Comparison of ENCODE assay signal across 23 cellular contexts in the genomic region with DNA sequence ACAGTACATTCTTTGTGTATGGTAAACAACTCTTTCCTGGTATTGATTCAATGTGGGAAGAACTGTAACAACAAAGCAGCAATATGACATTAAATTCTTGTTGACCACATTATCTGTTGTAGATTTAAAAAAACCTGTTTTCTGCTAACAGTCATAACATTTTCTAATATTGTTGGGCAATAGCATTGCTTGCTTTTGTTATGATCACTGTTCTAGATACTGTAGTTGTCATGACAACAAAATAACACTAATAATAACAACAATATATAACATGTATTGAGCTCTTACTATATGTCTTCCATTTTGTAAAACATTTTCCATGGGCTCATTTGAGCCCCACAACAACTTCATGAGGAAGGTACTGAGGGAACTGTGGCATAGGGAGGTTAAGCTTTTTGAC. TPM values are rescaled to one million over a fixed set of nuclear protein-coding genes. Genes with fewer than 3 reads are reported as not detected.
DNase-seq lines count a peak whose midpoint lies in the region; ATAC-seq, FAIRE-seq and TF ChIP-seq lines count a peak whose summit lies in the region.
"Had no signal": no experiment of that assay in that cellular context is flagged by ENCODE, and none has a peak within 500 bp of the region (broad histone marks: within the 10 kb centered on the region; RNA-seq: fewer than 3 reads in every experiment).

No MANE protein-coding gene starts in this region.

- peak; percentile 11 for FAIRE-seq in K562 (lab: Jason Lieb, UNC)
- FAIRE-seq: GM19239 had no signal

- TF ChIP-seq RAD21 in K562 (CRISPR knock-in tag; conservative IDR thresholded peaks at IDR 0.05 in 1 of 2, IDR thresholded peaks at IDR 0.05 in 1 of 2): no peak

- TF ChIP-seq CTCF in K562 (IDR thresholded peaks at IDR 0.05 in 2 of 3, conservative IDR thresholded peaks at IDR 0.05 in 1 of 3; ENCODE audit: insufficient read depth in 2 of 3, low read depth in 1 of 3, low read length in 3 of 3) (no peak), fibroblast of villous mesenchyme (IDR thresholded peaks at IDR 0.05; ENCODE audit: insufficient read depth, low read depth, low read length) (no peak)

- H3K4me2 ChIP-seq in K562 (ENCODE audit: insufficient read depth, low read length): no peak overlapping the region
- H3K4me2 ChIP-seq: BLaER1 had no signal

- no peak for TF ChIP-seq EP300 in K562 (IDR thresholded peaks at IDR 0.05; ENCODE audit: low read length)

- intact Hi-C loops in K562 (cut with micrococcal nuclease) (no loop called here), head of caudate nucleus (cut with DNase I) (no loop called here)

- ATAC-seq in K562: no peak
- ATAC-seq in GM18520 (IDR thresholded peaks at IDR 0.05; ENCODE audit: unreplicated experiment): no peak
- ATAC-seq: PC-3 had no signal

- no peak for TF ChIP-seq POLR2A in K562 (conservative IDR thresholded peaks at IDR 0.05)

- H3K9me1 ChIP-seq in K562 (ENCODE audit: control insufficient read depth, insufficient read depth, low read length): no peaks in the 10 kb centered on the region

- peak; percentile 60 for DNase-seq in DMS53 (lab: John Stamatoyannopoulos, UW)
- DNase-seq in DMS53 treated with DMSO at 0.1 percent for 48 hours (lab: John Stamatoyannopoulos, UW; ENCODE audit: unreplicated experiment): no peak
- DNase-seq in K562 (ENCODE audit: extremely low read depth in 1 of 4, low spot score in 3 of 4): no peak
- DNase-seq in fibroblast of villous mesenchyme (ENCODE audit: low read depth): peak; percentile 41
- DNase-seq in DMS79 treated with DMSO at 0.1 percent for 48 hours (lab: John Stamatoyannopoulos, UW): no peak
- no peak for DNase-seq in head of caudate nucleus
- no peak for DNase-seq in activated naive CD4-positive, alpha-beta T cell treated with Interleukin-2 at 50 U/mL for 16 hours
- DNase-seq: CD8-positive, alpha-beta memory T cell; EL; KG1; NCI-H1048; NCI-H146; NCI-H2081 treated with DMSO at 0.1 percent for 48 hours; NCI-H510A treated with DMSO at 0.1 percent for 48 hours; NCI-H82; PC-3; SJCRH30 had no signal

- H3K36me3 ChIP-seq in K562 (ENCODE audit: control insufficient read depth, insufficient read depth, low read length): no peaks in the 10 kb centered on the region
- H3K36me3 ChIP-seq: BLaER1, HAP-1, SJCRH30 had no signal

- POLR2A ChIA-PET in K562 (lab: Yijun Ruan, JAX): no interaction called here

- H2AFZ ChIP-seq in K562 (ENCODE audit: low read depth, low read length): no peak overlapping the region

- no peaks in the 10 kb centered on the region for H4K20me1 ChIP-seq in K562 (replicated peaks; ENCODE audit: control insufficient read depth, insufficient read depth, low read length)
- H4K20me1 ChIP-seq: BLaER1 had no signal

- H3K9me3 ChIP-seq in K562 (replicated peaks; ENCODE audit: control insufficient read depth, insufficient read depth, low read depth, low read length): no peaks in the 10 kb centered on the region
- H3K9me3 ChIP-seq: HAP-1, SJCRH30 had no signal

- no peaks in the 10 kb centered on the region for H3K79me2 ChIP-seq in K562 (ENCODE audit: control insufficient read depth, insufficient read depth, low read length)

- CTCF ChIA-PET in K562 (lab: Yijun Ruan, JAX; ENCODE audit: low intra/inter-chr PET ratio): no interaction called here

- no peaks in the 10 kb centered on the region for H3K4me1 ChIP-seq in K562 (replicated peaks in 1 of 2; ENCODE audit: control insufficient read depth in 2 of 2, insufficient read depth in 2 of 2, low read length in 2 of 2)
- H3K4me1 ChIP-seq: BLaER1, HAP-1, SJCRH30 had no signal

- no peak overlapping the region for H3K27ac ChIP-seq in K562 (ENCODE audit: extremely low read depth, low read depth, low read length)
- H3K27ac ChIP-seq: 22Rv1, BLaER1, RWPE1, SJCRH30 had no signal

- no TSS peak for BruUV-seq in K562 (replicated peaks; lab: Mats Ljungman, UMichigan)

- H3K4me3 ChIP-seq in K562 (no peak overlapping the region), fibroblast of villous mesenchyme (ENCODE audit: low read depth, low read length) (no peak overlapping the region)
- H3K4me3 ChIP-seq: BLaER1, HAP-1, SJCRH30 had no signal

- in situ Hi-C loops in K562 (cut with MboI): no loop called here

- H3K27me3 ChIP-seq in K562 (ENCODE audit: control insufficient read depth in 2 of 2, insufficient read depth in 2 of 2, low read length in 2 of 2): no peaks in the 10 kb centered on the region
- H3K27me3 ChIP-seq: BLaER1 had no signal

- H3K9ac ChIP-seq in K562 (ENCODE audit: insufficient read depth in 1 of 2, low read depth in 2 of 2, low read length in 2 of 2): no peak overlapping the region
- H3K9ac ChIP-seq: BLaER1 had no signal

TF ChIP-seq in K562, 482 proteins besides CTCF, POLR2A, EP300 and RAD21:
- TF ChIP-seq, protein P1, sequence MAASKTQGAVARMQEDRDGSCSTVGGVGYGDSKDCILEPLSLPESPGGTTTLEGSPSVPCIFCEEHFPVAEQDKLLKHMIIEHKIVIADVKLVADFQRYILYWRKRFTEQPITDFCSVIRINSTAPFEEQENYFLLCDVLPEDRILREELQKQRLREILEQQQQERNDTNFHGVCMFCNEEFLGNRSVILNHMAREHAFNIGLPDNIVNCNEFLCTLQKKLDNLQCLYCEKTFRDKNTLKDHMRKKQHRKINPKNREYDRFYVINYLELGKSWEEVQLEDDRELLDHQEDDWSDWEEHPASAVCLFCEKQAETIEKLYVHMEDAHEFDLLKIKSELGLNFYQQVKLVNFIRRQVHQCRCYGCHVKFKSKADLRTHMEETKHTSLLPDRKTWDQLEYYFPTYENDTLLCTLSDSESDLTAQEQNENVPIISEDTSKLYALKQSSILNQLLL (CRISPR knock-in tag; IDR thresholded peaks at IDR 0.05; ENCODE audit: borderline replicate concordance): no peak
- TF ChIP-seq RFX1 (IDR thresholded peaks at IDR 0.05) (peak; percentile 77), DMBX1 (CRISPR knock-in tag; IDR thresholded peaks at IDR 0.05; ENCODE audit: borderline replicate concordance) (no peak), ESRRA (IDR thresholded peaks at IDR 0.05; ENCODE audit: borderline replicate concordance, low read depth) (no peak), BCOR (IDR thresholded peaks at IDR 0.05) (no peak)
- TF ChIP-seq, protein P2, sequence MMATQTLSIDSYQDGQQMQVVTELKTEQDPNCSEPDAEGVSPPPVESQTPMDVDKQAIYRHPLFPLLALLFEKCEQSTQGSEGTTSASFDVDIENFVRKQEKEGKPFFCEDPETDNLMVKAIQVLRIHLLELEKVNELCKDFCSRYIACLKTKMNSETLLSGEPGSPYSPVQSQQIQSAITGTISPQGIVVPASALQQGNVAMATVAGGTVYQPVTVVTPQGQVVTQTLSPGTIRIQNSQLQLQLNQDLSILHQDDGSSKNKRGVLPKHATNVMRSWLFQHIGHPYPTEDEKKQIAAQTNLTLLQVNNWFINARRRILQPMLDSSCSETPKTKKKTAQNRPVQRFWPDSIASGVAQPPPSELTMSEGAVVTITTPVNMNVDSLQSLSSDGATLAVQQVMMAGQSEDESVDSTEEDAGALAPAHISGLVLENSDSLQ (IDR thresholded peaks at IDR 0.05): no peak
- TF ChIP-seq, protein P3, sequence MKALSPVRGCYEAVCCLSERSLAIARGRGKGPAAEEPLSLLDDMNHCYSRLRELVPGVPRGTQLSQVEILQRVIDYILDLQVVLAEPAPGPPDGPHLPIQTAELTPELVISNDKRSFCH (CRISPR knock-in tag; IDR thresholded peaks at IDR 0.05): no peak
- TF ChIP-seq, protein P3 (tag; IDR thresholded peaks at IDR 0.05): no peak
- TF ChIP-seq, protein P4, sequence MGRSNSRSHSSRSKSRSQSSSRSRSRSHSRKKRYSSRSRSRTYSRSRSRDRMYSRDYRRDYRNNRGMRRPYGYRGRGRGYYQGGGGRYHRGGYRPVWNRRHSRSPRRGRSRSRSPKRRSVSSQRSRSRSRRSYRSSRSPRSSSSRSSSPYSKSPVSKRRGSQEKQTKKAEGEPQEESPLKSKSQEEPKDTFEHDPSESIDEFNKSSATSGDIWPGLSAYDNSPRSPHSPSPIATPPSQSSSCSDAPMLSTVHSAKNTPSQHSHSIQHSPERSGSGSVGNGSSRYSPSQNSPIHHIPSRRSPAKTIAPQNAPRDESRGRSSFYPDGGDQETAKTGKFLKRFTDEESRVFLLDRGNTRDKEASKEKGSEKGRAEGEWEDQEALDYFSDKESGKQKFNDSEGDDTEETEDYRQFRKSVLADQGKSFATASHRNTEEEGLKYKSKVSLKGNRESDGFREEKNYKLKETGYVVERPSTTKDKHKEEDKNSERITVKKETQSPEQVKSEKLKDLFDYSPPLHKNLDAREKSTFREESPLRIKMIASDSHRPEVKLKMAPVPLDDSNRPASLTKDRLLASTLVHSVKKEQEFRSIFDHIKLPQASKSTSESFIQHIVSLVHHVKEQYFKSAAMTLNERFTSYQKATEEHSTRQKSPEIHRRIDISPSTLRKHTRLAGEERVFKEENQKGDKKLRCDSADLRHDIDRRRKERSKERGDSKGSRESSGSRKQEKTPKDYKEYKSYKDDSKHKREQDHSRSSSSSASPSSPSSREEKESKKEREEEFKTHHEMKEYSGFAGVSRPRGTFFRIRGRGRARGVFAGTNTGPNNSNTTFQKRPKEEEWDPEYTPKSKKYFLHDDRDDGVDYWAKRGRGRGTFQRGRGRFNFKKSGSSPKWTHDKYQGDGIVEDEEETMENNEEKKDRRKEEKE (IDR thresholded peaks at IDR 0.05; ENCODE audit: borderline replicate concordance in 1 of 2, control insufficient read depth in 1 of 2, low read depth in 2 of 2, low read length in 1 of 2): no peak

RNA-seq across cellular contexts. Expression of a gene that starts 54.2 kb away (rescaled TPM):
- total RNA-seq in K562 (2011; cell fraction: chromatin; rRNA removed; ENCODE audit: low replicate concordance): 1.0 TPM in 1 of 2 replicates, not detected in the other
- total RNA-seq in K562 (2011; cell fraction: nucleolus; rRNA removed): not detected in 2 replicates
- not detected in 2 replicates for total RNA-seq in K562 (2011; cell fraction: nucleoplasm; rRNA removed)
- total RNA-seq in K562 (2014; rRNA removed) (not detected in 2 replicates), K562 (2014; rRNA removed; fragmentation: Illumina TruSeq; extraction: Trizol) (not detected in 2 replicates), K562 (2015; rRNA removed; fragmentation: Illumina TruSeq; extraction: Trizol) (not detected in 2 replicates), K562 (2021) (0.07 and 0.09 TPM in 2 replicates), fibroblast of villous mesenchyme (51.0 and 52.8 TPM in 2 replicates)
- polyA plus RNA-seq in K562 (2011; rRNA removed) (not detected in 2 replicates), K562 (2014; fragmentation: Illumina TruSeq; extraction: Trizol) (not detected in 2 replicates), K562 (2014; fragmentation: Nextera tagmentation; extraction: Ambion mirVana) (not detected), K562 (2014; rRNA removed) (not detected in 2 replicates)
- not detected in 2 replicates for polyA plus RNA-seq in K562 (2011; cell fraction: cytosol; rRNA removed)
- not detected in 2 replicates for polyA plus RNA-seq in K562 (2011; cell fraction: nucleus; rRNA removed)
- not detected in 2 replicates for polyA plus RNA-seq in K562 (2012)
- not detected in 2 replicates for polyA minus RNA-seq in K562 (2011; rRNA and poly(A)+ RNA removed)
- polyA minus RNA-seq in K562 (2011; cell fraction: cytosol; rRNA and poly(A)+ RNA removed): not detected in 2 replicates
- polyA minus RNA-seq in K562 (2011; cell fraction: nucleus; rRNA and poly(A)+ RNA removed): not detected in 2 replicates

Comparison
In these comparisons a context has a peak if more than half of its experiments do, and no peak if none do; other contexts are left out.
1. DNase-seq: peak in DMS53 (single experiment) and fibroblast of villous mesenchyme (single experiment); none in DMS53 treated with DMSO at 0.1 percent for 48 hours (single experiment), K562 (0 of 4), DMS79 treated with DMSO at 0.1 percent for 48 hours (single experiment), head of caudate nucleus (0 of 42) and activated naive CD4-positive, alpha-beta T cell treated with Interleukin-2 at 50 U/mL for 16 hours (single experiment).
2. RNA of a gene that starts 54.2 kb away (total RNA-seq): 51.0 to 52.8 TPM in fibroblast of villous mesenchyme; 0.07 to 1.0 TPM in K562; every median in the first group is over 10 times any median in the second.